Comparison of ENCODE assay signal across 1 cellular context in the genomic region with DNA sequence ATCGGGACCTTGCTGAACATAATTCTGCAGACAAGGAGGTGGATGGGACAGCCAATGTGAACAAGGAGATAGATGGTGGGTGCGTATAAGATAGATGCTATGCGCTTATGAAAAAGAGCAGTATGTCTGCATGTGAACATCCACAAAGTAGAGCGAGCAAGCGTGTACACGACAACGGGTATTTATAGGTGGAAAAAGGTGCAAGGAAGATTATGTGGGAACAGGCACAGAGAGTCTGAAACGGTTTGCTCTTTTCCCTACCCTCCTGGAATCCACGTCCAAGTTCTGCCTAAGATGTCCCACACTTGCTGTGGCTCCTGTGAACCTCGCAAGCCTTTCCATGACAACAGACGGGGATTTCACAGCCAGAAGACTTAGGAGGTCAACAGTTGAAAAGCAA.
TF ChIP-seq lines count a peak whose summit lies in the region.

No MANE protein-coding gene starts in this region.

TF ChIP-seq in HEK293, 187 proteins besides CTCF, POLR2A, EP300 and RAD21 (continued from another document):
- TF ChIP-seq, protein P1, sequence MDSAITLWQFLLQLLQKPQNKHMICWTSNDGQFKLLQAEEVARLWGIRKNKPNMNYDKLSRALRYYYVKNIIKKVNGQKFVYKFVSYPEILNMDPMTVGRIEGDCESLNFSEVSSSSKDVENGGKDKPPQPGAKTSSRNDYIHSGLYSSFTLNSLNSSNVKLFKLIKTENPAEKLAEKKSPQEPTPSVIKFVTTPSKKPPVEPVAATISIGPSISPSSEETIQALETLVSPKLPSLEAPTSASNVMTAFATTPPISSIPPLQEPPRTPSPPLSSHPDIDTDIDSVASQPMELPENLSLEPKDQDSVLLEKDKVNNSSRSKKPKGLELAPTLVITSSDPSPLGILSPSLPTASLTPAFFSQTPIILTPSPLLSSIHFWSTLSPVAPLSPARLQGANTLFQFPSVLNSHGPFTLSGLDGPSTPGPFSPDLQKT (IDR thresholded peaks at IDR 0.05; ENCODE audit: borderline replicate concordance, low read depth, low read length), result no peak
- no peak for TF ChIP-seq GLI4 (tag by site-specific recombination; IDR thresholded peaks at IDR 0.05)
- TF ChIP-seq, protein P2, sequence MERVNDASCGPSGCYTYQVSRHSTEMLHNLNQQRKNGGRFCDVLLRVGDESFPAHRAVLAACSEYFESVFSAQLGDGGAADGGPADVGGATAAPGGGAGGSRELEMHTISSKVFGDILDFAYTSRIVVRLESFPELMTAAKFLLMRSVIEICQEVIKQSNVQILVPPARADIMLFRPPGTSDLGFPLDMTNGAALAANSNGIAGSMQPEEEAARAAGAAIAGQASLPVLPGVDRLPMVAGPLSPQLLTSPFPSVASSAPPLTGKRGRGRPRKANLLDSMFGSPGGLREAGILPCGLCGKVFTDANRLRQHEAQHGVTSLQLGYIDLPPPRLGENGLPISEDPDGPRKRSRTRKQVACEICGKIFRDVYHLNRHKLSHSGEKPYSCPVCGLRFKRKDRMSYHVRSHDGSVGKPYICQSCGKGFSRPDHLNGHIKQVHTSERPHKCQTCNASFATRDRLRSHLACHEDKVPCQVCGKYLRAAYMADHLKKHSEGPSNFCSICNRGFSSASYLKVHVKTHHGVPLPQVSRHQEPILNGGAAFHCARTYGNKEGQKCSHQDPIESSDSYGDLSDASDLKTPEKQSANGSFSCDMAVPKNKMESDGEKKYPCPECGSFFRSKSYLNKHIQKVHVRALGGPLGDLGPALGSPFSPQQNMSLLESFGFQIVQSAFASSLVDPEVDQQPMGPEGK (tag by site-specific recombination; IDR thresholded peaks at IDR 0.05), result no peak
- TF ChIP-seq, protein P3, sequence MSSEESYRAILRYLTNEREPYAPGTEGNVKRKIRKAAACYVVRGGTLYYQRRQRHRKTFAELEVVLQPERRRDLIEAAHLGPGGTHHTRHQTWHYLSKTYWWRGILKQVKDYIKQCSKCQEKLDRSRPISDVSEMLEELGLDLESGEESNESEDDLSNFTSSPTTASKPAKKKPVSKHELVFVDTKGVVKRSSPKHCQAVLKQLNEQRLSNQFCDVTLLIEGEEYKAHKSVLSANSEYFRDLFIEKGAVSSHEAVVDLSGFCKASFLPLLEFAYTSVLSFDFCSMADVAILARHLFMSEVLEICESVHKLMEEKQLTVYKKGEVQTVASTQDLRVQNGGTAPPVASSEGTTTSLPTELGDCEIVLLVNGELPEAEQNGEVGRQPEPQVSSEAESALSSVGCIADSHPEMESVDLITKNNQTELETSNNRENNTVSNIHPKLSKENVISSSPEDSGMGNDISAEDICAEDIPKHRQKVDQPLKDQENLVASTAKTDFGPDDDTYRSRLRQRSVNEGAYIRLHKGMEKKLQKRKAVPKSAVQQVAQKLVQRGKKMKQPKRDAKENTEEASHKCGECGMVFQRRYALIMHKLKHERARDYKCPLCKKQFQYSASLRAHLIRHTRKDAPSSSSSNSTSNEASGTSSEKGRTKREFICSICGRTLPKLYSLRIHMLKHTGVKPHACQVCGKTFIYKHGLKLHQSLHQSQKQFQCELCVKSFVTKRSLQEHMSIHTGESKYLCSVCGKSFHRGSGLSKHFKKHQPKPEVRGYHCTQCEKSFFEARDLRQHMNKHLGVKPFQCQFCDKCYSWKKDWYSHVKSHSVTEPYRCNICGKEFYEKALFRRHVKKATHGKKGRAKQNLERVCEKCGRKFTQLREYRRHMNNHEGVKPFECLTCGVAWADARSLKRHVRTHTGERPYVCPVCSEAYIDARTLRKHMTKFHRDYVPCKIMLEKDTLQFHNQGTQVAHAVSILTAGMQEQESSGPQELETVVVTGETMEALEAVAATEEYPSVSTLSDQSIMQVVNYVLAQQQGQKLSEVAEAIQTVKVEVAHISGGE (tag by site-specific recombination; conservative IDR thresholded peaks at IDR 0.05; ENCODE audit: low read depth), result no peak
- TF ChIP-seq HOXC10 (CRISPR knock-in tag; IDR thresholded peaks at IDR 0.05), result no peak
- TF ChIP-seq ZSCAN16 (tag by site-specific recombination; IDR thresholded peaks at IDR 0.05), result no peak
- no peak for TF ChIP-seq ZNF157 (tag by site-specific recombination; IDR thresholded peaks at IDR 0.05)
- TF ChIP-seq ZNF658 (tag by site-specific recombination; IDR thresholded peaks at IDR 0.05), result no peak
- TF ChIP-seq, protein P4, sequence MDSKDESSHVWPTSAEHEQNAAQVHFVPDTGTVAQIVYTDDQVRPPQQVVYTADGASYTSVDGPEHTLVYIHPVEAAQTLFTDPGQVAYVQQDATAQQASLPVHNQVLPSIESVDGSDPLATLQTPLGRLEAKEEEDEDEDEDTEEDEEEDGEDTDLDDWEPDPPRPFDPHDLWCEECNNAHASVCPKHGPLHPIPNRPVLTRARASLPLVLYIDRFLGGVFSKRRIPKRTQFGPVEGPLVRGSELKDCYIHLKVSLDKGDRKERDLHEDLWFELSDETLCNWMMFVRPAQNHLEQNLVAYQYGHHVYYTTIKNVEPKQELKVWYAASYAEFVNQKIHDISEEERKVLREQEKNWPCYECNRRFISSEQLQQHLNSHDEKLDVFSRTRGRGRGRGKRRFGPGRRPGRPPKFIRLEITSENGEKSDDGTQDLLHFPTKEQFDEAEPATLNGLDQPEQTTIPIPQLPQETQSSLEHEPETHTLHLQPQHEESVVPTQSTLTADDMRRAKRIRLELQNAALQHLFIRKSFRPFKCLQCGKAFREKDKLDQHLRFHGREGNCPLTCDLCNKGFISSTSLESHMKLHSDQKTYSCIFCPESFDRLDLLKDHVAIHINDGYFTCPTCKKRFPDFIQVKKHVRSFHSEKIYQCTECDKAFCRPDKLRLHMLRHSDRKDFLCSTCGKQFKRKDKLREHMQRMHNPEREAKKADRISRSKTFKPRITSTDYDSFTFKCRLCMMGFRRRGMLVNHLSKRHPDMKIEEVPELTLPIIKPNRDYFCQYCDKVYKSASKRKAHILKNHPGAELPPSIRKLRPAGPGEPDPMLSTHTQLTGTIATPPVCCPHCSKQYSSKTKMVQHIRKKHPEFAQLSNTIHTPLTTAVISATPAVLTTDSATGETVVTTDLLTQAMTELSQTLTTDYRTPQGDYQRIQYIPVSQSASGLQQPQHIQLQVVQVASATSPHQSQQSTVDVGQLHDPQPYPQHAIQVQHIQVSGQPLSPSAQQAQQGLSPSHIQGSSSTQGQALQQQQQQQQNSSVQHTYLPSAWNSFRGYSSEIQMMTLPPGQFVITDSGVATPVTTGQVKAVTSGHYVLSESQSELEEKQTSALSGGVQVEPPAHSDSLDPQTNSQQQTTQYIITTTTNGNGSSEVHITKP (tag by site-specific recombination; IDR thresholded peaks at IDR 0.05), result peak; percentile 52
- TF ChIP-seq ZNF341 (tag by site-specific recombination; IDR thresholded peaks at IDR 0.05; ENCODE audit: low read depth), result peak; percentile 86
- no peak for TF ChIP-seq ZNF48 (tag by site-specific recombination; IDR thresholded peaks at IDR 0.05)
- TF ChIP-seq OVOL3 (tag by site-specific recombination; IDR thresholded peaks at IDR 0.05), result no peak
- TF ChIP-seq, protein P5, sequence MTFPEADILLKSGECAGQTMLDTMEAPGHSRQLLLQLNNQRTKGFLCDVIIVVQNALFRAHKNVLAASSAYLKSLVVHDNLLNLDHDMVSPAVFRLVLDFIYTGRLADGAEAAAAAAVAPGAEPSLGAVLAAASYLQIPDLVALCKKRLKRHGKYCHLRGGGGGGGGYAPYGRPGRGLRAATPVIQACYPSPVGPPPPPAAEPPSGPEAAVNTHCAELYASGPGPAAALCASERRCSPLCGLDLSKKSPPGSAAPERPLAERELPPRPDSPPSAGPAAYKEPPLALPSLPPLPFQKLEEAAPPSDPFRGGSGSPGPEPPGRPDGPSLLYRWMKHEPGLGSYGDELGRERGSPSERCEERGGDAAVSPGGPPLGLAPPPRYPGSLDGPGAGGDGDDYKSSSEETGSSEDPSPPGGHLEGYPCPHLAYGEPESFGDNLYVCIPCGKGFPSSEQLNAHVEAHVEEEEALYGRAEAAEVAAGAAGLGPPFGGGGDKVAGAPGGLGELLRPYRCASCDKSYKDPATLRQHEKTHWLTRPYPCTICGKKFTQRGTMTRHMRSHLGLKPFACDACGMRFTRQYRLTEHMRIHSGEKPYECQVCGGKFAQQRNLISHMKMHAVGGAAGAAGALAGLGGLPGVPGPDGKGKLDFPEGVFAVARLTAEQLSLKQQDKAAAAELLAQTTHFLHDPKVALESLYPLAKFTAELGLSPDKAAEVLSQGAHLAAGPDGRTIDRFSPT (tag by site-specific recombination; IDR thresholded peaks at IDR 0.05), result no peak
